ENCODE assay signal across 1 cellular context in genomic region chr3:47295322-47295721, GRCh38.
TF ChIP-seq lines count a peak whose summit lies in the region.

No MANE protein-coding gene starts in this region.

TF ChIP-seq in HEK293, 187 proteins besides CTCF, POLR2A, EP300 and RAD21 (continued from another document):
- TF ChIP-seq ZBTB44 (tag by site-specific recombination; IDR thresholded peaks at IDR 0.05) (no peak), PRDM1 (tag by site-specific recombination; IDR thresholded peaks at IDR 0.05) (peak; percentile 97)
